Comparison of ENCODE assay signal across 10 cellular contexts in the genomic region with DNA sequence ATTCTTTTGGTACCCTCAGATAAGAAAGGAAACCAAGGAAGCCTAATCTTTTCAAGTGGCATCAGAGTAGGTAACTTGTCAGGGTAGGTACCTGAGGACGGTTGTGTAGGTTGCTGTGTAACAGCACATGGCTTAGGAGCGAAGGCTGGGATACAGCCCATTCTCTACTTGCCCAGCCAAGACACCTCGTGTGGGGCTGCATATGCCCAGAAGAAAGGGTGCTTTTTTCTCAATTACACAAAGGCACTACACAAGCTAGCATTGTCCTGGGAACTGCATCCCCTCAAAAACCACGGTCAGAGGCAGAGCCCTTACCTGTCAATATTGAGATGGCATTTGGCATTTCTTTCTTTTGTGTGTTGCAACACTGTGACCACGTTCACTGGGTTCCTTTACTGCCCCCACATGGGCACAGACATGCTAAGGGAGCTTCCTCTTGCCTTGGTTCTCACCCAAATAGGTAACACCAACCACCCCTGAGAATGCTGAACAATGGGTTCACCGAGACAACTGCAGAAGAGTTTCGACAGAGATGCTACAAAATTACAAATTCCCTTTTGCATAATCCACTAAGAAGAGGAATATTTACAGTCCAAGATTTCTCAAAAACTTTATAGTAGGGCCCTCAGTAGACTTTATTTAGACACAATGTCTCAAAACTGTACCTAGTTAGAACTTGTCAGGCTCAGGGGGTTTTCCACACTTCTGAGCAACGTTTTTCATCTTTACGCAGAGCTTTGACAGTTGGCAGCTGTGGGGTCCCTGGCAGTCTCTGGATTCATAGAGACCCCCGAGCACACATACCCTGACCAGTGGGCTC. TPM values are rescaled to one million over a fixed set of nuclear protein-coding genes. Genes with fewer than 3 reads are reported as not detected.
DNase-seq lines count a peak whose midpoint lies in the region; ATAC-seq and TF ChIP-seq lines count a peak whose summit lies in the region.
"Had no signal": no experiment of that assay in that cellular context is flagged by ENCODE, and none has a peak within 500 bp of the region (broad histone marks: within the 10 kb centered on the region; RNA-seq: fewer than 3 reads in every experiment).

No MANE protein-coding gene starts in this region.

- intact Hi-C loops in CD4-positive, alpha-beta memory T cell (cut with micrococcal nuclease) = loop anchor here (2.0 to 10.0 kb wide), 2 partner anchors 21 to 275 kb away; a partner anchor contains a TSS
- intact Hi-C loops in stomach (cut with DNase I; ENCODE audit: low total_unique reads) = no loop called here

- POLR2A ChIA-PET in CD4-positive, alpha-beta memory T cell (lab: Charles Lee; ENCODE audit: partially characterized antibody) = interaction anchor here (0.7 to 1.7 kb wide), 3 partner anchors 28 to 46 kb away, joined by 3 to 6 read pairs (median 3); no protein-coding TSS in a partner anchor

- no peaks in the 10 kb centered on the region for H3K27me3 Mint-ChIP-seq in CD4-positive, alpha-beta memory T cell

- no peaks in the 10 kb centered on the region for H3K9me3 Mint-ChIP-seq in CD4-positive, alpha-beta memory T cell

- no peak for TF ChIP-seq EP300 in stomach (IDR thresholded peaks at IDR 0.05)

- H3K4me1 ChIP-seq in CD4-positive, alpha-beta memory T cell (ENCODE audit: insufficient read depth, low read length) = peaks cover 25% of the 10 kb centered on the region
- H3K4me1 ChIP-seq in stomach = no peaks in the 10 kb centered on the region

- 58 to 67% (median 66%) methylated on average over 10 of the region's 10 CpGs for WGBS in stomach, 5 donors

- H3K27ac Mint-ChIP-seq in CD4-positive, alpha-beta memory T cell = peak overlapping the region; percentile 5 to 75 (median 59)

- H3K4me1 Mint-ChIP-seq in CD4-positive, alpha-beta memory T cell = peaks cover 18 to 32% (median 24%) of the 10 kb centered on the region in 4 donors

- no peak for TF ChIP-seq POLR2A in stomach (IDR thresholded peaks at IDR 0.05)

- no peaks in the 10 kb centered on the region for H3K36me3 Mint-ChIP-seq in CD4-positive, alpha-beta memory T cell

- CTCF ChIA-PET in CD4-positive, alpha-beta memory T cell (lab: Charles Lee; ENCODE audit: partially characterized antibody) = interaction anchor here (0.8 to 4.0 kb wide), 19 partner anchors 7 to 190 kb away, joined by 3 to 39 read pairs (median 5); no protein-coding TSS in a partner anchor

- no peak overlapping the region for H3K4me3 ChIP-seq in CD4-positive, alpha-beta memory T cell (ENCODE audit: low read length in 2 of 2)
- no peak overlapping the region for H3K4me3 ChIP-seq in stomach
- H3K4me3 ChIP-seq: hepatocyte had no signal

- no peaks in the 10 kb centered on the region for H3K36me3 ChIP-seq in CD4-positive, alpha-beta memory T cell (ENCODE audit: insufficient read depth, low read length)
- no peaks in the 10 kb centered on the region for H3K36me3 ChIP-seq in stomach

- H3K4me3 Mint-ChIP-seq in CD4-positive, alpha-beta memory T cell = peak overlapping the region; percentile 54 to 83 (median 68)

- TF ChIP-seq CTCF in stomach (IDR thresholded peaks at IDR 0.05) = no peak

- H3K27ac ChIP-seq in CD4-positive, alpha-beta memory T cell (ENCODE audit: low read depth, low read length) = no peak overlapping the region
- no peak overlapping the region for H3K27ac ChIP-seq in stomach

- ATAC-seq in GM18873 (IDR thresholded peaks at IDR 0.05; ENCODE audit: low FRiP score, unreplicated experiment) (peak; percentile 83), HG02943 (IDR thresholded peaks at IDR 0.05; ENCODE audit: low read depth, unreplicated experiment) (peak; percentile 87)
- peak; percentile 75 to 84 for ATAC-seq in activated CD4-positive, CD25-positive, alpha-beta regulatory T cell treated with anti-CD3 and anti-CD28 coated beads, Interleukin-2, amount 50 U/mL, for 24 hours

- H3K27me3 ChIP-seq in CD4-positive, alpha-beta memory T cell (ENCODE audit: insufficient read depth, low read length) = no peaks in the 10 kb centered on the region
- H3K27me3 ChIP-seq in stomach = no peaks in the 10 kb centered on the region
- H3K27me3 ChIP-seq: hepatocyte had no signal

- DNase-seq in CD4-positive, alpha-beta memory T cell = peak in 2 of 5 donors; percentile 17 to 42
- DNase-seq in NCI-H69 (lab: John Stamatoyannopoulos, UW) (no peak), DMS 273 treated with DMSO at 0.1 percent for 48 hours (lab: John Stamatoyannopoulos, UW) (no peak), DMS114 treated with DMSO at 0.1 percent for 48 hours (lab: John Stamatoyannopoulos, UW; ENCODE audit: unreplicated experiment) (no peak), stomach (no peak)
- DNase-seq: NCI-H345 had no signal

- H3K9me3 ChIP-seq in CD4-positive, alpha-beta memory T cell (ENCODE audit: control insufficient read depth in 1 of 2, low read length in 2 of 2) = no peaks in the 10 kb centered on the region
- H3K9me3 ChIP-seq in stomach = no peaks in the 10 kb centered on the region

RNA-seq across cellular contexts. Expression of a gene that starts 35.8 kb away (rescaled TPM):
- total RNA-seq in CD4-positive, alpha-beta memory T cell = under 1 TPM; 0.38 to 0.55 TPM
- polyA plus RNA-seq in CD4-positive, alpha-beta memory T cell = under 1 TPM; 0.52 to 0.55 TPM
- total RNA-seq in stomach = 1 to 10 TPM in 2 of 5 donors, under 1 TPM in 1, not detected in 2; 0.37 to 5.1 (median 1.8) TPM
- polyA plus RNA-seq in stomach = 1 to 10 TPM in 1 of 3 donors, under 1 TPM in 2; 0.12 to 1.1 (median 0.40) TPM
